13 cellular contexts compared by ENCODE assay signal in the genomic region with DNA sequence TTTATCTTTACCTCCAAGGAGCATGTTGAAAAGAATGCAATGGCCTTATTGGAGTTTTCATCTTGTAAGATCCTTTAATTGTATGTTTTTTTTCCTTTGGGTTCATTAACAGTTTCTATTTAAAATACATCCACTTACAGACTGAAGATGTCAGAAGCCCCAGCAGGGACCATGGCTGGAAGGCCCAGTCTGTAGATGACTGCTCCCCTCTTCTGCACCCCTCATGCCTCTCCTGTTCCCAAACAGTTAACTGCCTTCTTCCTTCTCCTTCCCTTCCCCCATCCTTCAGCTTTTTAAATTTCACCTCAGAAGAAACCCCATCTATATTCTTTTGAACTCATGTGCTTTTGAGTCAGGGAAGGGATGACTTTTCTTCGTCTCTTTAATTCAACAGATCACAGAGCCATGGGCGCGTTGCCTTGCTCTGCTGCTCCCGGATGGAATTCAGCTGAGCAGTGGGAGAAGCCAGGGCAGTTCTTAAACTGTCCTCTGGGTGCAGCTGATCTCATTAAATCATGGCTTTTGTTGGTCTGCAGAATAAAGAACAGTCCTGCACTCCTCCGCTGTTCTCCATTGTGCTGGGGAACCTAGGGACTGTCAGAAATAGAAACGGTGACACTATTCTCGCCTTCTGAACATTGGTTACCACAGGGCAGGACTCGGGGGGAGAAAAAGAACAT.
DNase-seq lines count a peak whose midpoint lies in the region; ATAC-seq and FAIRE-seq lines count a peak whose summit lies in the region.
"Had no signal": no experiment of that assay in that cellular context is flagged by ENCODE, and none has a peak within 500 bp of the region (broad histone marks: within the 10 kb centered on the region; RNA-seq: fewer than 3 reads in every experiment).

No MANE protein-coding gene starts in this region.

- H3K27me3 ChIP-seq in HAP-1 (ENCODE audit: low read depth) (no peaks in the 10 kb centered on the region), right cardiac atrium (ENCODE audit: control insufficient read depth, insufficient read depth) (no peaks in the 10 kb centered on the region)

- H3K4me1 ChIP-seq in HAP-1 = peaks cover 3% of the 10 kb centered on the region; the same call in 1 of the 2 replicates
- H3K4me1 ChIP-seq in right cardiac atrium (ENCODE audit: control insufficient read depth, insufficient read depth, low read length) = no peaks in the 10 kb centered on the region

- H3K4me3 ChIP-seq in HAP-1 (no peak overlapping the region), right cardiac atrium (ENCODE audit: low read length) (no peak overlapping the region)
- H3K4me3 ChIP-seq: lung had no signal

- DNase-seq in HAP-1 (ENCODE audit: low spot score in 2 of 2) = peak; percentile 56 to 64
- peak; percentile 51 to 59 for DNase-seq in T47D (ENCODE audit: low read depth in 1 of 2, low spot score in 1 of 2)
- DNase-seq in right cardiac atrium = no peak
- DNase-seq in renal cortical epithelial cell (ENCODE audit: low read depth) = peak; percentile 36
- no peak for DNase-seq in activated CD8-positive, alpha-beta memory T cell treated with anti-CD3 and anti-CD28 coated beads, Interleukin-2, amount 50 U/mL, for 48 hours
- DNase-seq in RCC 7860 (ENCODE audit: low spot score) = no peak
- no peak for DNase-seq in LoVo (ENCODE audit: low spot score)
- DNase-seq: activated T-cell treated with anti-CD3 and anti-CD28 coated beads, Interleukin-2, amount 50 U/mL, for 1 hour; NCI-H510A treated with DMSO at 0.1 percent for 48 hours; stimulated activated CD4-positive, alpha-beta T cell treated with anti-CD3 and anti-CD28 coated beads, Interleukin-12 subunit alpha, Interleukin-12 subunit beta, amount 100 ng/mL, for 4 hours; stimulated activated naive CD8-positive, alpha-beta T cell treated with anti-CD3 and anti-CD28 coated beads, Interleukin-15, Interleukin-2, amounts not matched to agents 100 U/mL and 50 U/mL, for 24 hours had no signal

- FAIRE-seq in RCC 7860 (lab: Jason Lieb, UNC) = no peak

- peak; percentile 75 to 87 for ATAC-seq in right cardiac atrium
- ATAC-seq in GM18868 (IDR thresholded peaks at IDR 0.05; ENCODE audit: unreplicated experiment) = no peak
- ATAC-seq: stimulated activated naive CD8-positive, alpha-beta T cell treated with anti-CD3 and anti-CD28 coated beads, Interleukin-15, Interleukin-2, amounts not matched to agents 100 U/mL and 50 U/mL, for 24 hours had no signal

- in situ Hi-C loops in HAP-1 (cut with MboI; ENCODE audit: low sequenced_read_pairs) (no loop called here), T47D (cut with HindIII; ENCODE audit: low pct_unique_long_range_greater_than_20kb, low sequenced_read_pairs) (no loop called here)

- H3K9me3 ChIP-seq in HAP-1 (no peaks in the 10 kb centered on the region), right cardiac atrium (ENCODE audit: control insufficient read depth, low read length) (no peaks in the 10 kb centered on the region)

- intact Hi-C loops in right cardiac atrium (cut with DNase I) = no loop called here

- H3K36me3 ChIP-seq in HAP-1 (replicated peaks) = no peaks in the 10 kb centered on the region

- H3K27ac ChIP-seq in right cardiac atrium (ENCODE audit: low read length) = peak overlapping the region; percentile 58

- 50% methylated on average over 8 of the region's 8 CpGs for WGBS in right cardiac atrium

Comparison
In these comparisons a context has a peak if more than half of its experiments do, and no peak if none do; other contexts are left out.
1. DNase-seq: peak in HAP-1 (2 of 2), T47D (2 of 2) and renal cortical epithelial cell (single experiment); none in right cardiac atrium (0 of 3), activated CD8-positive, alpha-beta memory T cell treated with anti-CD3 and anti-CD28 coated beads, Interleukin-2, amount 50 U/mL, for 48 hours (single experiment), RCC 7860 (single experiment) and LoVo (single experiment).